Comparison of ENCODE assay signal across 7 cellular contexts in genomic region chr17:65198653-65199382, GRCh38.
DNase-seq lines count a peak whose midpoint lies in the region; ATAC-seq, FAIRE-seq and TF ChIP-seq lines count a peak whose summit lies in the region.

No MANE protein-coding gene starts in this region.

- no peak overlapping the region for H2AFZ ChIP-seq in Karpas-422 (ENCODE audit: low read length)

- H3K9ac ChIP-seq in Karpas-422 (ENCODE audit: low read length), result no peak overlapping the region
- H3K9ac ChIP-seq in liver (ENCODE audit: low read depth in 1 of 2, low read length in 2 of 2), result no peak overlapping the region

- WGBS in liver, result 19% methylated on average over 7 of the region's 7 CpGs

- H3K9me3 ChIP-seq in Karpas-422 (ENCODE audit: low read length), result no peaks in the 10 kb centered on the region
- H3K9me3 ChIP-seq in liver (ENCODE audit: control insufficient read depth in 4 of 4, low read length in 3 of 4), result no peaks in the 10 kb centered on the region
- no peaks in the 10 kb centered on the region for H3K9me3 ChIP-seq in uterus

- FAIRE-seq in G401.6 (lab: Jason Lieb, UNC), result peak; percentile 94
- FAIRE-seq in colon (lab: Jason Lieb, UNC), result peak; percentile 69

- TF ChIP-seq RAD21 in liver (IDR thresholded peaks at IDR 0.05), result peak; percentile 94

- H3K4me2 ChIP-seq in Karpas-422 (ENCODE audit: low read depth, low read length, poor library complexity, severe bottlenecking), result no peak overlapping the region

- no peaks in the 10 kb centered on the region for H3K79me2 ChIP-seq in Karpas-422 (ENCODE audit: low read length)

- no peaks in the 10 kb centered on the region for H3K9me2 ChIP-seq in Karpas-422 (replicated peaks; ENCODE audit: insufficient read depth, low read length)

- H3K4me3 ChIP-seq in Karpas-422 (ENCODE audit: low read length), result no peak overlapping the region
- H3K4me3 ChIP-seq in liver (ENCODE audit: low read depth in 1 of 3, low read length in 3 of 3), result no peak overlapping the region
- no peak overlapping the region for H3K4me3 ChIP-seq in uterus

- H4K20me1 ChIP-seq in Karpas-422 (ENCODE audit: insufficient read depth, low read depth, low read length), result no peaks in the 10 kb centered on the region

- H3K27me3 ChIP-seq in Karpas-422 (ENCODE audit: low read length) (no peaks in the 10 kb centered on the region), liver (ENCODE audit: control insufficient read depth in 4 of 4, insufficient read depth in 4 of 4, low read length in 3 of 4) (no peaks in the 10 kb centered on the region), uterus (no peaks in the 10 kb centered on the region)

- no peak overlapping the region for H3K27ac ChIP-seq in Karpas-422 (ENCODE audit: low read length)
- H3K27ac ChIP-seq in liver (ENCODE audit: low read depth in 1 of 2, low read length in 2 of 2), result no peak overlapping the region
- no peak overlapping the region for H3K27ac ChIP-seq in uterus

- no peak for TF ChIP-seq POLR2A in uterus (IDR thresholded peaks at IDR 0.05)

- no peaks in the 10 kb centered on the region for H3K36me3 ChIP-seq in Karpas-422 (ENCODE audit: insufficient read depth, low read length)
- no peaks in the 10 kb centered on the region for H3K36me3 ChIP-seq in liver (ENCODE audit: control insufficient read depth in 4 of 4, insufficient read depth in 3 of 4, low read depth in 1 of 4, low read length in 3 of 4)
- no peaks in the 10 kb centered on the region for H3K36me3 ChIP-seq in uterus

- peaks cover 2% of the 10 kb centered on the region for H3K4me1 ChIP-seq in Karpas-422 (ENCODE audit: low read length)
- H3K4me1 ChIP-seq in liver (ENCODE audit: control insufficient read depth in 4 of 4, insufficient read depth in 4 of 4, low read length in 3 of 4), result peaks cover 0 to 8% (median 2%) of the 10 kb centered on the region in 4 donors
- no peaks in the 10 kb centered on the region for H3K4me1 ChIP-seq in uterus

- DNase-seq in Karpas-422 (peak; percentile 83), OCI-M1 (lab: John Stamatoyannopoulos, UW) (peak; percentile 62), uterus (peak in 1 of 2 donors; percentile 22)

- ATAC-seq in HG02623 (IDR thresholded peaks at IDR 0.05; ENCODE audit: unreplicated experiment), result no peak

- TF ChIP-seq CTCF in liver (IDR thresholded peaks at IDR 0.05; ENCODE audit: low read depth, low read length, missing input control) (peak; percentile 84), uterus (IDR thresholded peaks at IDR 0.05) (peak; percentile 68 to 78 (median 70))

- intact Hi-C loops in uterus (cut with DNase I; ENCODE audit: low total_unique reads), result no loop called here

TF ChIP-seq in liver, 16 proteins besides CTCF, POLR2A, EP300 and RAD21:
- TF ChIP-seq TAF1 (conservative IDR thresholded peaks at IDR 0.05) (no peak), ATF3 (IDR thresholded peaks at IDR 0.05) (no peak), HNF4A (conservative IDR thresholded peaks at IDR 0.05) (no peak), YY1 (IDR thresholded peaks at IDR 0.05) (no peak), GABPA (IDR thresholded peaks at IDR 0.05 in 1 of 2, conservative IDR thresholded peaks at IDR 0.05 in 1 of 2) (no peak), EGR1 (IDR thresholded peaks at IDR 0.05; ENCODE audit: low read depth in 2 of 2) (no peak), MAX (IDR thresholded peaks at IDR 0.05) (no peak), ZBTB33 (IDR thresholded peaks at IDR 0.05) (no peak)
